ENCODE assay signal across 16 cellular contexts in the genomic region with DNA sequence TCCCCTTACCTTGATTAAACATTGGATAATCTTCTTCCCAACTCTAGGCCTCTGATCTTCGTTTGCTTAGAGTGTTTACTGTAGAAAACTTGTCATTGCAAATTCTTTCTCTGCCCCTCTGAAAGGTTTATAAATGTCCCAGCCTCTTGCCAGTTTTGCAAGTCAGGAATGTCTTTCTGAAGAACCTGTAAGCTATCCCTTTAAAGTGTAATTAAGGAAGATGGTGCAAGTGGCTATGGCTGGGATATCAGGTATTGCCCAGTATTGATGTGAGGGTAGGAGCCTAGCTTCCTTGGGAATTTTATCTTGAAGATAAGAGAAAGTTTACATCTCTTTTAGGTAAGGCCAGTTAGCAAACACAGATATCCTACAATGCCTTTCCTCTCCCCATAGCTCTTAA.
DNase-seq lines count a peak whose midpoint lies in the region; ATAC-seq and TF ChIP-seq lines count a peak whose summit lies in the region.
"Had no signal": no experiment of that assay in that cellular context is flagged by ENCODE, and none has a peak within 500 bp of the region (broad histone marks: within the 10 kb centered on the region; RNA-seq: fewer than 3 reads in every experiment).

No MANE protein-coding gene starts in this region.

- CTCF ChIA-PET in WTC11 (lab: Charles Lee) = no interaction called here

- H3K4me1 Mint-ChIP-seq in WTC11 = peaks cover 23% of the 10 kb centered on the region
- H3K4me1 Mint-ChIP-seq in neural progenitor cell = no peaks in the 10 kb centered on the region
- H3K4me1 Mint-ChIP-seq: CD4-positive, alpha-beta memory T cell had no signal

- TF ChIP-seq CTCF in cardiac muscle cell (IDR thresholded peaks at IDR 0.05; ENCODE audit: low read depth, low read length) (no peak), WTC11 (IDR thresholded peaks at IDR 0.05) (no peak), neural progenitor cell (IDR thresholded peaks at IDR 0.05) (no peak), ascending aorta (IDR thresholded peaks at IDR 0.05) (no peak)

- H3K36me3 ChIP-seq in cardiac muscle cell (no peaks in the 10 kb centered on the region), neural progenitor cell (no peaks in the 10 kb centered on the region), ascending aorta (no peaks in the 10 kb centered on the region)

- H3K27ac Mint-ChIP-seq in WTC11 = 0 out of 2 replicates have a peak overlapping the region, but pooled peaks have one; percentile 27
- H3K27ac Mint-ChIP-seq in neural progenitor cell = no peak overlapping the region
- H3K27ac Mint-ChIP-seq: CD4-positive, alpha-beta memory T cell; H9 had no signal

- H3K4me2 ChIP-seq in neural progenitor cell = no peak overlapping the region

- intact Hi-C loops in left ventricle myocardium superior (cut with micrococcal nuclease) = no loop called here
- intact Hi-C loops in ascending aorta (cut with DNase I) = no loop called here

- H3K27me3 ChIP-seq in cardiac muscle cell (no peaks in the 10 kb centered on the region), neural progenitor cell (no peaks in the 10 kb centered on the region), ascending aorta (no peaks in the 10 kb centered on the region)

- no peaks in the 10 kb centered on the region for H4K20me1 ChIP-seq in neural progenitor cell (ENCODE audit: low read depth)

- H3K27ac ChIP-seq in cardiac muscle cell = peak overlapping the region; percentile 11
- no peak overlapping the region for H3K27ac ChIP-seq in neural progenitor cell
- H3K27ac ChIP-seq in ascending aorta = no peak overlapping the region
- H3K27ac ChIP-seq: GM23248 had no signal

- H3K4me3 ChIP-seq in cardiac muscle cell (no peak overlapping the region), neural progenitor cell (no peak overlapping the region), ascending aorta (no peak overlapping the region)
- H3K4me3 ChIP-seq: GM23248 had no signal

- H3K4me3 Mint-ChIP-seq in WTC11 (no peak overlapping the region), neural progenitor cell (no peak overlapping the region)
- H3K4me3 Mint-ChIP-seq: CD4-positive, alpha-beta memory T cell; H9 had no signal

- H3K9me3 ChIP-seq in cardiac muscle cell (ENCODE audit: low read depth) (no peaks in the 10 kb centered on the region), neural progenitor cell (ENCODE audit: low read depth) (no peaks in the 10 kb centered on the region), ascending aorta (no peaks in the 10 kb centered on the region)

- no peak overlapping the region for H3K9ac ChIP-seq in neural progenitor cell
- H3K9ac ChIP-seq: GM23248 had no signal

- no peaks in the 10 kb centered on the region for H3F3A ChIP-seq in neural progenitor cell (ENCODE audit: low read depth)

- H3K79me2 ChIP-seq in neural progenitor cell (ENCODE audit: low read depth) = no peaks in the 10 kb centered on the region

- no peak for ATAC-seq in left ventricle myocardium superior
- ATAC-seq in WTC11 = peak; percentile 61
- no peak for ATAC-seq in GM21515 (IDR thresholded peaks at IDR 0.05; ENCODE audit: unreplicated experiment)
- ATAC-seq: HCT116 had no signal

- H3K9me3 Mint-ChIP-seq in WTC11 (no peaks in the 10 kb centered on the region), neural progenitor cell (no peaks in the 10 kb centered on the region)
- H3K9me3 Mint-ChIP-seq: H9 had no signal

- H3K4me1 ChIP-seq in cardiac muscle cell (ENCODE audit: low read depth) = peaks cover 15% of the 10 kb centered on the region
- H3K4me1 ChIP-seq in neural progenitor cell = no peaks in the 10 kb centered on the region
- H3K4me1 ChIP-seq in ascending aorta = no peaks in the 10 kb centered on the region

- H3K36me3 Mint-ChIP-seq in WTC11 (no peaks in the 10 kb centered on the region), neural progenitor cell (no peaks in the 10 kb centered on the region)
- H3K36me3 Mint-ChIP-seq: CD4-positive, alpha-beta memory T cell had no signal

- H2AFZ ChIP-seq in neural progenitor cell (replicated peaks) = peak overlapping the region; percentile 57
- H2AFZ ChIP-seq: GM23248 had no signal

- no peak for DNase-seq in cardiac muscle cell (ENCODE audit: low read depth in 1 of 2, low spot score in 1 of 2)
- DNase-seq in left ventricle myocardium superior = no peak
- DNase-seq in WTC11 (ENCODE audit: low spot score) = no peak
- DNase-seq in iPS-NIHi11 (ENCODE audit: low spot score) = peak; percentile 7
- no peak for DNase-seq in neural progenitor cell (ENCODE audit: low spot score)
- no peak for DNase-seq in ascending aorta (ENCODE audit: low spot score in 2 of 2)
- DNase-seq in HT-29 (ENCODE audit: low spot score) = no peak
- DNase-seq: C1 segment of cervical spinal cord; CD4-positive, alpha-beta memory T cell; COR-L47; DMS153; DND-41; GM23248; H9 had no signal

- no peaks in the 10 kb centered on the region for H3K27me3 Mint-ChIP-seq in WTC11 (ENCODE audit: low read depth)
- no peaks in the 10 kb centered on the region for H3K27me3 Mint-ChIP-seq in neural progenitor cell (ENCODE audit: insufficient read depth, low read depth)
- H3K27me3 Mint-ChIP-seq: CD4-positive, alpha-beta memory T cell had no signal

- POLR2A ChIA-PET in WTC11 (lab: Charles Lee) = no interaction called here

TF ChIP-seq in WTC11, 78 proteins besides CTCF, POLR2A, EP300 and RAD21 (continues in another document):
- TF ChIP-seq ELF4 (CRISPR knock-in tag; IDR thresholded peaks at IDR 0.05; ENCODE audit: low read depth) (no peak), SOX15 (CRISPR knock-in tag; IDR thresholded peaks at IDR 0.05) (no peak), JUN (CRISPR knock-in tag; IDR thresholded peaks at IDR 0.05) (no peak), NR2C2 (CRISPR knock-in tag; IDR thresholded peaks at IDR 0.05) (no peak), CREB1 (CRISPR knock-in tag; IDR thresholded peaks at IDR 0.05) (no peak), USF1 (CRISPR knock-in tag; IDR thresholded peaks at IDR 0.05) (no peak)
- TF ChIP-seq, protein P1, sequence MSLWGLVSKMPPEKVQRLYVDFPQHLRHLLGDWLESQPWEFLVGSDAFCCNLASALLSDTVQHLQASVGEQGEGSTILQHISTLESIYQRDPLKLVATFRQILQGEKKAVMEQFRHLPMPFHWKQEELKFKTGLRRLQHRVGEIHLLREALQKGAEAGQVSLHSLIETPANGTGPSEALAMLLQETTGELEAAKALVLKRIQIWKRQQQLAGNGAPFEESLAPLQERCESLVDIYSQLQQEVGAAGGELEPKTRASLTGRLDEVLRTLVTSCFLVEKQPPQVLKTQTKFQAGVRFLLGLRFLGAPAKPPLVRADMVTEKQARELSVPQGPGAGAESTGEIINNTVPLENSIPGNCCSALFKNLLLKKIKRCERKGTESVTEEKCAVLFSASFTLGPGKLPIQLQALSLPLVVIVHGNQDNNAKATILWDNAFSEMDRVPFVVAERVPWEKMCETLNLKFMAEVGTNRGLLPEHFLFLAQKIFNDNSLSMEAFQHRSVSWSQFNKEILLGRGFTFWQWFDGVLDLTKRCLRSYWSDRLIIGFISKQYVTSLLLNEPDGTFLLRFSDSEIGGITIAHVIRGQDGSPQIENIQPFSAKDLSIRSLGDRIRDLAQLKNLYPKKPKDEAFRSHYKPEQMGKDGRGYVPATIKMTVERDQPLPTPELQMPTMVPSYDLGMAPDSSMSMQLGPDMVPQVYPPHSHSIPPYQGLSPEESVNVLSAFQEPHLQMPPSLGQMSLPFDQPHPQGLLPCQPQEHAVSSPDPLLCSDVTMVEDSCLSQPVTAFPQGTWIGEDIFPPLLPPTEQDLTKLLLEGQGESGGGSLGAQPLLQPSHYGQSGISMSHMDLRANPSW (CRISPR knock-in tag; conservative IDR thresholded peaks at IDR 0.05; ENCODE audit: low read depth) = no peak
- TF ChIP-seq, protein P2, sequence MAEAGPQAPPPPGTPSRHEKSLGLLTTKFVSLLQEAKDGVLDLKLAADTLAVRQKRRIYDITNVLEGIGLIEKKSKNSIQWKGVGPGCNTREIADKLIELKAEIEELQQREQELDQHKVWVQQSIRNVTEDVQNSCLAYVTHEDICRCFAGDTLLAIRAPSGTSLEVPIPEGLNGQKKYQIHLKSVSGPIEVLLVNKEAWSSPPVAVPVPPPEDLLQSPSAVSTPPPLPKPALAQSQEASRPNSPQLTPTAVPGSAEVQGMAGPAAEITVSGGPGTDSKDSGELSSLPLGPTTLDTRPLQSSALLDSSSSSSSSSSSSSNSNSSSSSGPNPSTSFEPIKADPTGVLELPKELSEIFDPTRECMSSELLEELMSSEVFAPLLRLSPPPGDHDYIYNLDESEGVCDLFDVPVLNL (CRISPR knock-in tag; IDR thresholded peaks at IDR 0.05; ENCODE audit: borderline replicate concordance, low read depth) = no peak
- TF ChIP-seq, protein P3, sequence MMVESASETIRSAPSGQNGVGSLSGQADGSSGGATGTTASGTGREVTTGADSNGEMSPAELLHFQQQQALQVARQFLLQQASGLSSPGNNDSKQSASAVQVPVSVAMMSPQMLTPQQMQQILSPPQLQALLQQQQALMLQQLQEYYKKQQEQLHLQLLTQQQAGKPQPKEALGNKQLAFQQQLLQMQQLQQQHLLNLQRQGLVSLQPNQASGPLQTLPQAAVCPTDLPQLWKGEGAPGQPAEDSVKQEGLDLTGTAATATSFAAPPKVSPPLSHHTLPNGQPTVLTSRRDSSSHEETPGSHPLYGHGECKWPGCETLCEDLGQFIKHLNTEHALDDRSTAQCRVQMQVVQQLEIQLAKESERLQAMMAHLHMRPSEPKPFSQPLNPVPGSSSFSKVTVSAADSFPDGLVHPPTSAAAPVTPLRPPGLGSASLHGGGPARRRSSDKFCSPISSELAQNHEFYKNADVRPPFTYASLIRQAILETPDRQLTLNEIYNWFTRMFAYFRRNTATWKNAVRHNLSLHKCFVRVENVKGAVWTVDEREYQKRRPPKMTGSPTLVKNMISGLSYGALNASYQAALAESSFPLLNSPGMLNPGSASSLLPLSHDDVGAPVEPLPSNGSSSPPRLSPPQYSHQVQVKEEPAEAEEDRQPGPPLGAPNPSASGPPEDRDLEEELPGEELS (CRISPR knock-in tag; IDR thresholded peaks at IDR 0.05) = no peak
- TF ChIP-seq, protein P4, sequence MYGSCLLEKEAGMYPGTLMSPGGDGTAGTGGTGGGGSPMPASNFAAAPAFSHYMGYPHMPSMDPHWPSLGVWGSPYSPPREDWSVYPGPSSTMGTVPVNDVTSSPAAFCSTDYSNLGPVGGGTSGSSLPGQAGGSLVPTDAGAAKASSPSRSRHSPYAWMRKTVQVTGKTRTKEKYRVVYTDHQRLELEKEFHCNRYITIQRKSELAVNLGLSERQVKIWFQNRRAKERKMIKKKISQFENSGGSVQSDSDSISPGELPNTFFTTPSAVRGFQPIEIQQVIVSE (CRISPR knock-in tag; IDR thresholded peaks at IDR 0.05; ENCODE audit: borderline replicate concordance) = no peak
